In genomic region chr2:42457011-42457410, GRCh38 we compare ENCODE assay signal across 17 cellular contexts. TPM values are rescaled to one million over a fixed set of nuclear protein-coding genes. Genes with fewer than 3 reads are reported as not detected.
DNase-seq lines count a peak whose midpoint lies in the region; ATAC-seq, FAIRE-seq and TF ChIP-seq lines count a peak whose summit lies in the region.
"Had no signal": no experiment of that assay in that cellular context is flagged by ENCODE, and none has a peak within 500 bp of the region (broad histone marks: within the 10 kb centered on the region; RNA-seq: fewer than 3 reads in every experiment).

No MANE protein-coding gene starts in this region.

- no peak overlapping the region for H4K8ac ChIP-seq in H1 (ENCODE audit: extremely low read depth, insufficient read depth, low read length)

- H3K4ac ChIP-seq in H1 (replicated peaks; ENCODE audit: insufficient read length, low read depth, low read length) = no peak overlapping the region

- peaks cover 5% of the 10 kb centered on the region for H3K4me1 Mint-ChIP-seq in progenitor cell of endocrine pancreas (ENCODE audit: low read depth)
- H3K4me1 Mint-ChIP-seq: activated naive CD8-positive, alpha-beta T cell treated with anti-CD3 and anti-CD28 coated beads for 36 hours; CD14-positive monocyte; nephron had no signal

- H3K23ac ChIP-seq in H1 (ENCODE audit: insufficient read length) = no peak overlapping the region

- POLR2A ChIA-PET in H1 (lab: Charles Lee; ENCODE audit: partially characterized antibody) = no interaction called here

- H3K23me2 ChIP-seq in H1 (ENCODE audit: low read depth, low read length) = no peaks in the 10 kb centered on the region

- no peak overlapping the region for H4K91ac ChIP-seq in H1 (replicated peaks; ENCODE audit: insufficient read length, low read length)

- peaks cover 0 to 5% (median 0%) of the 10 kb centered on the region in 4 experiments; a peak in 1 of 8 replicates for H3K36me3 ChIP-seq in H1 (ENCODE audit: control insufficient read depth in 2 of 4, insufficient read depth in 4 of 4, low read length in 3 of 4)
- no peaks in the 10 kb centered on the region for H3K36me3 ChIP-seq in upper lobe of left lung

- TF ChIP-seq CTCF in GM12873 (IDR thresholded peaks at IDR 0.05; ENCODE audit: insufficient read depth, low read depth, low read length, missing control alignments) (peak; percentile 33), H1 (IDR thresholded peaks at IDR 0.05; ENCODE audit: control extremely low read depth in 1 of 3, insufficient read depth in 1 of 3, low read depth in 1 of 3, low read length in 3 of 3) (peak; percentile 30 to 61 (median 44); a peak in 3 of 4 replicates), progenitor cell of endocrine pancreas (IDR thresholded peaks at IDR 0.05; ENCODE audit: unreplicated experiment) (peak; percentile 44), upper lobe of left lung (IDR thresholded peaks at IDR 0.05) (peak in 1 of 6 experiments; percentile 6)

- no peak; a peak in 2 of 4 replicates for TF ChIP-seq RAD21 in H1 (IDR thresholded peaks at IDR 0.05 in 1 of 2, conservative IDR thresholded peaks at IDR 0.05 in 1 of 2; ENCODE audit: low read depth in 2 of 2, low read length in 2 of 2)

- ATAC-seq in upper lobe of left lung (ENCODE audit: low FRiP score in 2 of 2) = no peak
- ATAC-seq: activated T-cell treated with anti-CD3 and anti-CD28 coated beads, Interleukin-2, amount 50 U/mL, for 4 hours had no signal

- H3K79me2 ChIP-seq in H1 (ENCODE audit: control insufficient read depth in 1 of 2, insufficient read depth in 2 of 2, low read length in 2 of 2) = peaks cover 17 to 92% of the 10 kb centered on the region in 2 experiments; a peak in 3 of 4 replicates

- CTCF ChIA-PET in H1 (lab: Charles Lee; ENCODE audit: partially characterized antibody) = interaction anchor here (0.7 to 2.8 kb wide), 22 partner anchors 8 to 1085 kb away, joined by 3 to 11 read pairs (median 4); no protein-coding TSS in a partner anchor

- FAIRE-seq in H1 (lab: Jason Lieb, UNC) = peak; percentile 66

- no peak overlapping the region for H3K9ac ChIP-seq in H1 (replicated peaks in 1 of 4; ENCODE audit: extremely low read depth in 1 of 4, low read depth in 3 of 4, low read length in 3 of 4)

- no peak overlapping the region for H3K4me3 Mint-ChIP-seq in progenitor cell of endocrine pancreas (ENCODE audit: low read depth)
- H3K4me3 Mint-ChIP-seq: activated naive CD8-positive, alpha-beta T cell treated with anti-CD3 and anti-CD28 coated beads for 36 hours; activated T-cell treated with anti-CD3 and anti-CD28 coated beads, Interleukin-2, amount 50 U/mL, for 4 hours; CD14-positive monocyte; nephron had no signal

- H3K4me1 ChIP-seq in H1 (replicated peaks in 1 of 4; ENCODE audit: control insufficient read depth in 3 of 4, insufficient read depth in 4 of 4, low read length in 3 of 4) = peaks cover 2 to 5% (median 4%) of the 10 kb centered on the region in 4 experiments
- no peaks in the 10 kb centered on the region for H3K4me1 ChIP-seq in upper lobe of left lung

- no peak overlapping the region for H3K4me2 ChIP-seq in H1 (ENCODE audit: insufficient read depth in 1 of 2, low read depth in 2 of 2, low read length in 2 of 2)

- no peak overlapping the region for H2BK5ac ChIP-seq in H1 (ENCODE audit: low read depth, low read length)

- H4K20me1 ChIP-seq in H1 (replicated peaks in 1 of 2; ENCODE audit: control insufficient read depth in 1 of 2, insufficient read depth in 2 of 2, low read length in 2 of 2) = peaks cover 6 to 7% of the 10 kb centered on the region in 2 experiments

- H2BK120ac ChIP-seq in H1 (replicated peaks; ENCODE audit: low read depth, low read length) = no peak overlapping the region

- WGBS in H1 (ENCODE audit: extremely low coverage in 1 of 2, insufficient coverage in 1 of 2, insufficient read length in 1 of 2, insufficient replicate concordance in 2 of 2, low coverage in 1 of 2, low lambda C conversion rate in 2 of 2, missing lambda C conversion rate in 1 of 2), 2 experiments = 67% methylated on average over 6 of the region's 6 CpGs; no CpG with 5 or more reads in 1 of the 2 experiments
- WGBS in upper lobe of left lung, 2 donors = 87 to 91% methylated on average over 6 of the region's 6 CpGs

- H3K14ac ChIP-seq in H1 (ENCODE audit: insufficient read length) = no peak overlapping the region

- H3K9me3 Mint-ChIP-seq in progenitor cell of endocrine pancreas (ENCODE audit: low read depth) = no peaks in the 10 kb centered on the region
- H3K9me3 Mint-ChIP-seq: activated naive CD8-positive, alpha-beta T cell treated with anti-CD3 and anti-CD28 coated beads for 36 hours; nephron had no signal

- no peak overlapping the region for H4K5ac ChIP-seq in H1 (ENCODE audit: insufficient read length, low read depth, low read length)

- 0 out of 2 replicates have a peak overlapping the region, but pooled peaks have one; percentile 29 for H2BK15ac ChIP-seq in H1 (ENCODE audit: low read length)

- H3K27ac ChIP-seq in H1 (ENCODE audit: low read depth, low read length) = no peak overlapping the region
- no peak overlapping the region for H3K27ac ChIP-seq in upper lobe of left lung

- TF ChIP-seq EP300 in H1 (IDR thresholded peaks at IDR 0.05; ENCODE audit: borderline replicate concordance in 1 of 2, low read depth in 2 of 2, low read length in 2 of 2) (no peak), upper lobe of left lung (IDR thresholded peaks at IDR 0.05) (no peak)

- H3K27ac Mint-ChIP-seq in progenitor cell of endocrine pancreas = no peak overlapping the region
- H3K27ac Mint-ChIP-seq: activated naive CD8-positive, alpha-beta T cell treated with anti-CD3 and anti-CD28 coated beads for 36 hours; CD14-positive monocyte; nephron had no signal

- H3K4me3 ChIP-seq in H1 (ENCODE audit: extremely low read depth in 1 of 4, insufficient read depth in 2 of 4, low read depth in 3 of 4, low read length in 4 of 4) (no peak overlapping the region), upper lobe of left lung (no peak overlapping the region)

- no peak overlapping the region for H2BK12ac ChIP-seq in H1 (ENCODE audit: low read depth, low read length)

- H2AFZ ChIP-seq in H1 (ENCODE audit: low read length) = no peak overlapping the region

- no peaks in the 10 kb centered on the region for H3K27me3 Mint-ChIP-seq in progenitor cell of endocrine pancreas
- H3K27me3 Mint-ChIP-seq: activated naive CD8-positive, alpha-beta T cell treated with anti-CD3 and anti-CD28 coated beads for 36 hours had no signal

- H3K27me3 ChIP-seq in H1 (replicated peaks in 1 of 4; ENCODE audit: control insufficient read depth in 3 of 4, extremely low read depth in 1 of 4, insufficient read depth in 3 of 4, low read length in 3 of 4) (no peaks in the 10 kb centered on the region), upper lobe of left lung (no peaks in the 10 kb centered on the region)

- H2BK20ac ChIP-seq in H1 (ENCODE audit: low read length) = no peak overlapping the region

- H3K9me3 ChIP-seq in H1 (ENCODE audit: insufficient read depth in 2 of 2, low read depth in 1 of 2, low read length in 1 of 2) (no peaks in the 10 kb centered on the region), upper lobe of left lung (no peaks in the 10 kb centered on the region)

- no peak overlapping the region for H2AK5ac ChIP-seq in H1 (ENCODE audit: low read depth, low read length)

- no peak for TF ChIP-seq POLR2A in H1 (IDR thresholded peaks at IDR 0.05; ENCODE audit: control extremely low read depth in 1 of 2, low read depth in 2 of 2, low read length in 2 of 2)
- no peak for TF ChIP-seq POLR2A in upper lobe of left lung (IDR thresholded peaks at IDR 0.05)

- DNase-seq in NAMALWA (ENCODE audit: low spot score) (peak; percentile 34), H1 (ENCODE audit: low read depth in 1 of 2, low spot score in 2 of 2) (no peak), progenitor cell of endocrine pancreas (ENCODE audit: low spot score, unreplicated experiment) (no peak), AML-193 (lab: John Stamatoyannopoulos, UW) (no peak), upper lobe of left lung (no peak), NCI-H1105 treated with DMSO at 0.1 percent for 48 hours (lab: John Stamatoyannopoulos, UW) (no peak)
- DNase-seq: activated naive CD8-positive, alpha-beta T cell treated with anti-CD3 and anti-CD28 coated beads for 36 hours; activated T-cell treated with anti-CD3 and anti-CD28 coated beads, Interleukin-2, amount 50 U/mL, for 4 hours; caudate nucleus; DMS79; H7; NCI-H1105; NCI-H345 had no signal

- no peaks in the 10 kb centered on the region for H3K36me3 Mint-ChIP-seq in progenitor cell of endocrine pancreas (ENCODE audit: insufficient read depth)
- H3K36me3 Mint-ChIP-seq: CD14-positive monocyte had no signal

- H3K18ac ChIP-seq in H1 (ENCODE audit: extremely low read depth, low read length) = no peak overlapping the region

- peaks cover 13% of the 10 kb centered on the region for H3K79me1 ChIP-seq in H1 (ENCODE audit: low read depth, low read length)

- H3K56ac ChIP-seq in H1 (replicated peaks; ENCODE audit: insufficient read length, low read depth, low read length) = no peak overlapping the region

TF ChIP-seq in H1, 55 proteins besides CTCF, POLR2A, EP300 and RAD21:
- TF ChIP-seq BACH1 (IDR thresholded peaks at IDR 0.05; ENCODE audit: low read length) (no peak), USF2 (IDR thresholded peaks at IDR 0.05; ENCODE audit: low read length) (no peak), SP4 (IDR thresholded peaks at IDR 0.05; ENCODE audit: low read length) (no peak)

RNA-seq across cellular contexts. Expression of gene KCNG3, which starts 36.8 kb away (rescaled TPM):
- 21.3 and 22.3 TPM in 2 replicates for total RNA-seq in H1 (2021; fragmentation: NEBNext Ultra II Directional; extraction: Animal tissue kit (Norgen Biotek cat#: 25700))
- 7.8 and 8.1 TPM in 2 replicates for polyA plus RNA-seq in H1 (2011; rRNA removed)
- 9.0 TPM for polyA plus RNA-seq in H1 (2011; cell fraction: cytosol; rRNA removed)
- polyA plus RNA-seq in H1 (2011; cell fraction: nucleus; rRNA removed) = 8.7 TPM
- polyA plus RNA-seq in H1 (2012, experiment 1 of 2) = 3.8 to 5.6 TPM (median 4.6 TPM) in 4 replicates
- polyA plus RNA-seq in H1 (2012, experiment 2 of 2) = 0.76 TPM
- 3.3 TPM for polyA plus RNA-seq in H1 (2013, experiment 1 of 2)
- polyA plus RNA-seq in H1 (2013, experiment 2 of 2) = 3.3 TPM
- 27.2 and 35.7 TPM in 2 replicates for polyA minus RNA-seq in H1 (2011; rRNA and poly(A)+ RNA removed)
- 33.7 TPM for polyA minus RNA-seq in H1 (2011; cell fraction: cytosol; rRNA and poly(A)+ RNA removed)
- polyA minus RNA-seq in H1 (2011; cell fraction: nucleus; rRNA and poly(A)+ RNA removed) = 59.9 TPM
- total RNA-seq in progenitor cell of endocrine pancreas = 0.16 and 0.31 TPM in 2 replicates
- total RNA-seq in upper lobe of left lung = 10 to 100 TPM in 1 of 6 donors, 1 to 10 TPM in 4, under 1 TPM in 1; 0.91 to 10.3 (median 3.8) TPM
- total RNA-seq: lung microvascular endothelial cell had no signal
- polyA plus RNA-seq: CD14-positive monocyte had no signal
